In genomic region chr11:132895340-132895739, GRCh38 we compare ENCODE assay signal across 21 cellular contexts.
DNase-seq lines count a peak whose midpoint lies in the region; ATAC-seq and TF ChIP-seq lines count a peak whose summit lies in the region.
"Had no signal": no experiment of that assay in that cellular context is flagged by ENCODE, and none has a peak within 500 bp of the region (broad histone marks: within the 10 kb centered on the region; RNA-seq: fewer than 3 reads in every experiment).

No MANE protein-coding gene starts in this region.

- no peak for ATAC-seq in HG03571 (IDR thresholded peaks at IDR 0.05; ENCODE audit: unreplicated experiment)
- ATAC-seq: left ventricle myocardium superior; stimulated activated memory B cell treated with anti-CD40 and anti-IgM and Interleukin-4, amounts not matched to agents 10 μg/mL and 1 μg/mL and 100 μg/mL, for 72 hours had no signal

- no CpG with 5 or more reads among the region's 3 CpGs for WGBS in trophoblast cell (ENCODE audit: extremely low coverage, insufficient coverage, insufficient read length)
- 77% methylated on average over 3 of the region's 3 CpGs for WGBS in prostate gland

- peak; percentile 60 for DNase-seq in H4 (ENCODE audit: low spot score)
- peak; percentile 66 for DNase-seq in SK-MEL-5 (ENCODE audit: low read depth, low spot score)
- peak; percentile 7 for DNase-seq in fibroblast of villous mesenchyme (ENCODE audit: low read depth)
- DNase-seq in trophoblast cell = no peak
- no peak for DNase-seq in prostate gland (ENCODE audit: low spot score)
- DNase-seq in glutamatergic neuron = no peak
- no peak for DNase-seq in posterior vena cava (ENCODE audit: low spot score)
- DNase-seq: activated CD4-positive, alpha-beta T cell treated with anti-CD3 and anti-CD28 coated beads, Interleukin-2, amount 10 ng/mL, durations not matched to agents 7 days and 5 days; activated naive CD4-positive, alpha-beta T cell treated with anti-CD3 and anti-CD28 coated beads, Interleukin-2, amount 50 U/mL, for 16 hours; activated T-cell treated with anti-CD3 and anti-CD28 coated beads for 4 hours; GDM1; KG1; left ventricle myocardium superior; NCI-H1105; NK-92 treated with Interleukin-12 subunit alpha and Interleukin-12 subunit beta, amount 100 ng/mL, for 24 hours; stimulated activated CD4-positive, alpha-beta T cell treated with anti-CD3 and anti-CD28 coated beads, Interleukin-12 subunit alpha, Interleukin-12 subunit beta, amount 100 ng/mL, for 4 hours; SW 1271; tibial artery had no signal

- H3K79me1 ChIP-seq in trophoblast cell (ENCODE audit: low read length) = no peaks in the 10 kb centered on the region

- no peak for TF ChIP-seq POLR2A in prostate gland (IDR thresholded peaks at IDR 0.05)

- H4K8ac ChIP-seq in trophoblast cell (ENCODE audit: low read depth, low read length) = no peak overlapping the region

- no peak overlapping the region for H4K91ac ChIP-seq in trophoblast cell (ENCODE audit: low read depth, low read length)

- no peaks in the 10 kb centered on the region for H3K4me1 ChIP-seq in trophoblast cell (ENCODE audit: control insufficient read depth in 1 of 2, insufficient read depth in 2 of 2, low read length in 2 of 2)
- no peaks in the 10 kb centered on the region for H3K4me1 ChIP-seq in prostate gland (replicated peaks)
- H3K4me1 ChIP-seq: parathyroid adenoma, tibial artery had no signal

- no peaks in the 10 kb centered on the region for H3K4me1 Mint-ChIP-seq in glutamatergic neuron (ENCODE audit: low read depth, unreplicated experiment)
- H3K4me1 Mint-ChIP-seq: activated CD4-positive, alpha-beta T cell treated with anti-CD3 and anti-CD28 coated beads, Interleukin-2, amount 10 ng/mL, durations not matched to agents 7 days and 5 days; stimulated activated memory B cell treated with anti-CD40 and anti-IgM and Interleukin-4, amounts not matched to agents 10 μg/mL and 1 μg/mL and 100 μg/mL, for 72 hours had no signal

- H3K27me3 ChIP-seq in trophoblast cell (ENCODE audit: insufficient read depth, low read length) = no peaks in the 10 kb centered on the region
- H3K27me3 ChIP-seq in prostate gland (replicated peaks; ENCODE audit: insufficient read depth) = no peaks in the 10 kb centered on the region
- H3K27me3 ChIP-seq: tibial artery had no signal

- no peak overlapping the region for H3K4me3 Mint-ChIP-seq in glutamatergic neuron (ENCODE audit: unreplicated experiment)
- H3K4me3 Mint-ChIP-seq: activated CD4-positive, alpha-beta T cell treated with anti-CD3 and anti-CD28 coated beads, Interleukin-2, amount 10 ng/mL, durations not matched to agents 7 days and 5 days; stimulated activated memory B cell treated with anti-CD40 and anti-IgM and Interleukin-4, amounts not matched to agents 10 μg/mL and 1 μg/mL and 100 μg/mL, for 72 hours had no signal

- no peak overlapping the region for H3K4ac ChIP-seq in trophoblast cell (ENCODE audit: low read depth, low read length)

- H3K27me3 Mint-ChIP-seq in glutamatergic neuron (ENCODE audit: unreplicated experiment) = no peaks in the 10 kb centered on the region
- H3K27me3 Mint-ChIP-seq: activated CD4-positive, alpha-beta T cell treated with anti-CD3 and anti-CD28 coated beads, Interleukin-2, amount 10 ng/mL, durations not matched to agents 7 days and 5 days; stimulated activated memory B cell treated with anti-CD40 and anti-IgM and Interleukin-4, amounts not matched to agents 10 μg/mL and 1 μg/mL and 100 μg/mL, for 72 hours had no signal

- TF ChIP-seq CTCF in fibroblast of villous mesenchyme (IDR thresholded peaks at IDR 0.05; ENCODE audit: insufficient read depth, low read depth, low read length) = no peak
- no peak for TF ChIP-seq CTCF in prostate gland (IDR thresholded peaks at IDR 0.05)
- no peak for TF ChIP-seq CTCF in glutamatergic neuron (IDR thresholded peaks at IDR 0.05; ENCODE audit: partially characterized antibody, unreplicated experiment)

- no peak overlapping the region for H2BK12ac ChIP-seq in trophoblast cell (ENCODE audit: low read length)

- no peak overlapping the region for H2BK5ac ChIP-seq in trophoblast cell (ENCODE audit: low read depth, low read length, poor library complexity)

- H3K27ac ChIP-seq in trophoblast cell (ENCODE audit: low read depth, low read length) (no peak overlapping the region), prostate gland (no peak overlapping the region)
- H3K27ac ChIP-seq: parathyroid adenoma, tibial artery had no signal

- H3K9me3 Mint-ChIP-seq in glutamatergic neuron (ENCODE audit: unreplicated experiment) = no peaks in the 10 kb centered on the region
- H3K9me3 Mint-ChIP-seq: activated CD4-positive, alpha-beta T cell treated with anti-CD3 and anti-CD28 coated beads, Interleukin-2, amount 10 ng/mL, durations not matched to agents 7 days and 5 days had no signal

- in situ Hi-C loops in SK-MEL-5 (cut with HindIII; ENCODE audit: low pct_unique_long_range_greater_than_20kb, low sequenced_read_pairs) = no loop called here

- no peak overlapping the region for H4K12ac ChIP-seq in trophoblast cell (ENCODE audit: low read depth, low read length)

- no peak overlapping the region for H3K27ac Mint-ChIP-seq in glutamatergic neuron (ENCODE audit: unreplicated experiment)
- H3K27ac Mint-ChIP-seq: activated CD4-positive, alpha-beta T cell treated with anti-CD3 and anti-CD28 coated beads, Interleukin-2, amount 10 ng/mL, durations not matched to agents 7 days and 5 days; stimulated activated memory B cell treated with anti-CD40 and anti-IgM and Interleukin-4, amounts not matched to agents 10 μg/mL and 1 μg/mL and 100 μg/mL, for 72 hours had no signal

- H2AK5ac ChIP-seq in trophoblast cell (ENCODE audit: low read length) = no peak overlapping the region

- H3K18ac ChIP-seq in trophoblast cell (ENCODE audit: low read length) = no peak overlapping the region

- peaks cover 2% of the 10 kb centered on the region for H3K9me3 ChIP-seq in trophoblast cell (ENCODE audit: insufficient read depth, low read depth, low read length)
- H3K9me3 ChIP-seq in prostate gland = no peaks in the 10 kb centered on the region
- H3K9me3 ChIP-seq: tibial artery had no signal

- no peak overlapping the region for H3K14ac ChIP-seq in trophoblast cell (ENCODE audit: low read length)

- H3K79me2 ChIP-seq in trophoblast cell (ENCODE audit: control insufficient read depth, insufficient read depth, low read length, poor library complexity) = no peaks in the 10 kb centered on the region
- H3K79me2 ChIP-seq: parathyroid adenoma had no signal

- H2BK120ac ChIP-seq in trophoblast cell (ENCODE audit: insufficient read depth, low read length, poor library complexity) = no peak overlapping the region

- H3K23ac ChIP-seq in trophoblast cell (ENCODE audit: low read length) = peak overlapping the region; percentile 15

- no peak overlapping the region for H2AFZ ChIP-seq in trophoblast cell (ENCODE audit: insufficient read depth, low read length, poor library complexity)
- H2AFZ ChIP-seq: parathyroid adenoma had no signal

- H3K9ac ChIP-seq in trophoblast cell (ENCODE audit: low read length) = no peak overlapping the region
- H3K9ac ChIP-seq: parathyroid adenoma had no signal

- intact Hi-C loops in prostate gland (cut with DNase I) = no loop called here
- intact Hi-C loops in posterior vena cava (cut with DNase I) = no loop called here

- no peak overlapping the region for H3K4me3 ChIP-seq in fibroblast of villous mesenchyme (ENCODE audit: low read depth, low read length)
- no peak overlapping the region for H3K4me3 ChIP-seq in trophoblast cell (ENCODE audit: low read depth, low read length)
- H3K4me3 ChIP-seq in prostate gland = no peak overlapping the region
- H3K4me3 ChIP-seq: tibial artery had no signal

- H3K36me3 Mint-ChIP-seq in glutamatergic neuron (ENCODE audit: unreplicated experiment) = no peaks in the 10 kb centered on the region
- H3K36me3 Mint-ChIP-seq: stimulated activated memory B cell treated with anti-CD40 and anti-IgM and Interleukin-4, amounts not matched to agents 10 μg/mL and 1 μg/mL and 100 μg/mL, for 72 hours had no signal

- no peak overlapping the region for H3K4me2 ChIP-seq in trophoblast cell (ENCODE audit: low read length)

- H3K36me3 ChIP-seq in trophoblast cell (ENCODE audit: control insufficient read depth in 1 of 2, insufficient read depth in 2 of 2, low read length in 2 of 2) (no peaks in the 10 kb centered on the region), prostate gland (no peaks in the 10 kb centered on the region)
- H3K36me3 ChIP-seq: tibial artery had no signal

Comparison
In these comparisons a context has a peak if more than half of its experiments do, and no peak if none do; other contexts are left out.
1. DNase-seq: peak in H4 (single experiment), SK-MEL-5 (single experiment) and fibroblast of villous mesenchyme (single experiment); none in trophoblast cell (0 of 2), prostate gland (single experiment), glutamatergic neuron (single experiment) and posterior vena cava (single experiment).